1 cellular context compared by ENCODE assay signal in the genomic region with DNA sequence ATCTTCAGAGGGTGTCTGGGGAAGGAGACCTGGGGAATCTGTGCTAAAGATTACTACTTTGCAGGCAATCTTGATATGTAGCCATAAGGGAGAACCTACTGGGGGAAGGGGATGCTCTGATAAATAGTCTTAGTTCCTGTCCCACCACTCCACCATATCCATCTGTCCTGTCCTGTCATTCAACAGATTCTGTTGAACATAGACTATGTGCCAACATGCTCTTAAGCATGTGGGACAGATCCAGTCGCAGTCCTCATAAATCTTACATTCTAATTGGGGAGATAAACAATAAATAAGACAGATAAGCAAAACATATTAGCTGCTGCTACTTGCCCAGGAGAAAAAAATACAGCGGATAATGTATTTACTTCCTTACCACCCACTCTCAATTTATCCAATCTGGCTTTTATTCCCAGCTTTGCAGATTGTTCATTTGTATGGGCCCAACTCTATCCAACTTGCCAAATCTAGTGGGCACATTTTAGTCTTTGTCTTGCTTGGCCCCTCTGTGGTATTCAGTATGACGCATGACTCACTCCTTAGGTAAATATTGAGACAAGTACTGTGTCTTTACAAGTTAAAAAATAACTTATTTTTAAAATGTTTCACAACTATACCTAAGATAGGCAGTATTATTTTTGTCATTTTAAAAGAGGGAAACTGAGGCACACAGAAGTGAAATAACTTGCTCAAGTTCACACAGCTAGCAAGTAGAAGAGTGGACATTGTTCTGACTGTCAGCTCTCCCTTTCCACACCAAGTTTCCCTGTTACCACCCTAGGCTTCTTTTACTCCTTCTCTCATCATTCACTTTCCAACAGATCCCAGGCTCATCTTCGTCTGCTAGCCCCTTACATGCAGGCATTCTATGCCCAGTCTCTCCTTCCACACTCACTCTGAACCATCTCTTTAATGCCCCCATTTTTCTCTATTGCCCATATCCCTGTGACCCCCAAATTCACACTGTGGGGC.
TF ChIP-seq lines count a peak whose summit lies in the region.

No MANE protein-coding gene starts in this region.

TF ChIP-seq in HepG2, 621 proteins besides CTCF, POLR2A, EP300 and RAD21 (continued from another document and continues in another):
- TF ChIP-seq, protein P1, sequence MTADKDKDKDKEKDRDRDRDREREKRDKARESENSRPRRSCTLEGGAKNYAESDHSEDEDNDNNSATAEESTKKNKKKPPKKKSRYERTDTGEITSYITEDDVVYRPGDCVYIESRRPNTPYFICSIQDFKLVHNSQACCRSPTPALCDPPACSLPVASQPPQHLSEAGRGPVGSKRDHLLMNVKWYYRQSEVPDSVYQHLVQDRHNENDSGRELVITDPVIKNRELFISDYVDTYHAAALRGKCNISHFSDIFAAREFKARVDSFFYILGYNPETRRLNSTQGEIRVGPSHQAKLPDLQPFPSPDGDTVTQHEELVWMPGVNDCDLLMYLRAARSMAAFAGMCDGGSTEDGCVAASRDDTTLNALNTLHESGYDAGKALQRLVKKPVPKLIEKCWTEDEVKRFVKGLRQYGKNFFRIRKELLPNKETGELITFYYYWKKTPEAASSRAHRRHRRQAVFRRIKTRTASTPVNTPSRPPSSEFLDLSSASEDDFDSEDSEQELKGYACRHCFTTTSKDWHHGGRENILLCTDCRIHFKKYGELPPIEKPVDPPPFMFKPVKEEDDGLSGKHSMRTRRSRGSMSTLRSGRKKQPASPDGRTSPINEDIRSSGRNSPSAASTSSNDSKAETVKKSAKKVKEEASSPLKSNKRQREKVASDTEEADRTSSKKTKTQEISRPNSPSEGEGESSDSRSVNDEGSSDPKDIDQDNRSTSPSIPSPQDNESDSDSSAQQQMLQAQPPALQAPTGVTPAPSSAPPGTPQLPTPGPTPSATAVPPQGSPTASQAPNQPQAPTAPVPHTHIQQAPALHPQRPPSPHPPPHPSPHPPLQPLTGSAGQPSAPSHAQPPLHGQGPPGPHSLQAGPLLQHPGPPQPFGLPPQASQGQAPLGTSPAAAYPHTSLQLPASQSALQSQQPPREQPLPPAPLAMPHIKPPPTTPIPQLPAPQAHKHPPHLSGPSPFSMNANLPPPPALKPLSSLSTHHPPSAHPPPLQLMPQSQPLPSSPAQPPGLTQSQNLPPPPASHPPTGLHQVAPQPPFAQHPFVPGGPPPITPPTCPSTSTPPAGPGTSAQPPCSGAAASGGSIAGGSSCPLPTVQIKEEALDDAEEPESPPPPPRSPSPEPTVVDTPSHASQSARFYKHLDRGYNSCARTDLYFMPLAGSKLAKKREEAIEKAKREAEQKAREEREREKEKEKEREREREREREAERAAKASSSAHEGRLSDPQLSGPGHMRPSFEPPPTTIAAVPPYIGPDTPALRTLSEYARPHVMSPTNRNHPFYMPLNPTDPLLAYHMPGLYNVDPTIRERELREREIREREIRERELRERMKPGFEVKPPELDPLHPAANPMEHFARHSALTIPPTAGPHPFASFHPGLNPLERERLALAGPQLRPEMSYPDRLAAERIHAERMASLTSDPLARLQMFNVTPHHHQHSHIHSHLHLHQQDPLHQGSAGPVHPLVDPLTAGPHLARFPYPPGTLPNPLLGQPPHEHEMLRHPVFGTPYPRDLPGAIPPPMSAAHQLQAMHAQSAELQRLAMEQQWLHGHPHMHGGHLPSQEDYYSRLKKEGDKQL (CRISPR knock-in tag; IDR thresholded peaks at IDR 0.05; ENCODE audit: low read depth) = no peak
- TF ChIP-seq PRPF4 (IDR thresholded peaks at IDR 0.05; ENCODE audit: low read depth, low read length, poor library complexity, severe bottlenecking) = no peak
- peak; percentile 93 for TF ChIP-seq ZNF644 (CRISPR knock-in tag; IDR thresholded peaks at IDR 0.05; ENCODE audit: low read depth)
- TF ChIP-seq MED1 (CRISPR knock-in tag; IDR thresholded peaks at IDR 0.05) = peak; percentile 36; the same call in 1 of the 2 replicates
- TF ChIP-seq, protein P2, sequence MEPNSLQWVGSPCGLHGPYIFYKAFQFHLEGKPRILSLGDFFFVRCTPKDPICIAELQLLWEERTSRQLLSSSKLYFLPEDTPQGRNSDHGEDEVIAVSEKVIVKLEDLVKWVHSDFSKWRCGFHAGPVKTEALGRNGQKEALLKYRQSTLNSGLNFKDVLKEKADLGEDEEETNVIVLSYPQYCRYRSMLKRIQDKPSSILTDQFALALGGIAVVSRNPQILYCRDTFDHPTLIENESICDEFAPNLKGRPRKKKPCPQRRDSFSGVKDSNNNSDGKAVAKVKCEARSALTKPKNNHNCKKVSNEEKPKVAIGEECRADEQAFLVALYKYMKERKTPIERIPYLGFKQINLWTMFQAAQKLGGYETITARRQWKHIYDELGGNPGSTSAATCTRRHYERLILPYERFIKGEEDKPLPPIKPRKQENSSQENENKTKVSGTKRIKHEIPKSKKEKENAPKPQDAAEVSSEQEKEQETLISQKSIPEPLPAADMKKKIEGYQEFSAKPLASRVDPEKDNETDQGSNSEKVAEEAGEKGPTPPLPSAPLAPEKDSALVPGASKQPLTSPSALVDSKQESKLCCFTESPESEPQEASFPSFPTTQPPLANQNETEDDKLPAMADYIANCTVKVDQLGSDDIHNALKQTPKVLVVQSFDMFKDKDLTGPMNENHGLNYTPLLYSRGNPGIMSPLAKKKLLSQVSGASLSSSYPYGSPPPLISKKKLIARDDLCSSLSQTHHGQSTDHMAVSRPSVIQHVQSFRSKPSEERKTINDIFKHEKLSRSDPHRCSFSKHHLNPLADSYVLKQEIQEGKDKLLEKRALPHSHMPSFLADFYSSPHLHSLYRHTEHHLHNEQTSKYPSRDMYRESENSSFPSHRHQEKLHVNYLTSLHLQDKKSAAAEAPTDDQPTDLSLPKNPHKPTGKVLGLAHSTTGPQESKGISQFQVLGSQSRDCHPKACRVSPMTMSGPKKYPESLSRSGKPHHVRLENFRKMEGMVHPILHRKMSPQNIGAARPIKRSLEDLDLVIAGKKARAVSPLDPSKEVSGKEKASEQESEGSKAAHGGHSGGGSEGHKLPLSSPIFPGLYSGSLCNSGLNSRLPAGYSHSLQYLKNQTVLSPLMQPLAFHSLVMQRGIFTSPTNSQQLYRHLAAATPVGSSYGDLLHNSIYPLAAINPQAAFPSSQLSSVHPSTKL (CRISPR knock-in tag; IDR thresholded peaks at IDR 0.05) = peak; percentile 85
- no peak for TF ChIP-seq ZFP82 (CRISPR knock-in tag; IDR thresholded peaks at IDR 0.05; ENCODE audit: borderline replicate concordance)
- TF ChIP-seq, protein P3, sequence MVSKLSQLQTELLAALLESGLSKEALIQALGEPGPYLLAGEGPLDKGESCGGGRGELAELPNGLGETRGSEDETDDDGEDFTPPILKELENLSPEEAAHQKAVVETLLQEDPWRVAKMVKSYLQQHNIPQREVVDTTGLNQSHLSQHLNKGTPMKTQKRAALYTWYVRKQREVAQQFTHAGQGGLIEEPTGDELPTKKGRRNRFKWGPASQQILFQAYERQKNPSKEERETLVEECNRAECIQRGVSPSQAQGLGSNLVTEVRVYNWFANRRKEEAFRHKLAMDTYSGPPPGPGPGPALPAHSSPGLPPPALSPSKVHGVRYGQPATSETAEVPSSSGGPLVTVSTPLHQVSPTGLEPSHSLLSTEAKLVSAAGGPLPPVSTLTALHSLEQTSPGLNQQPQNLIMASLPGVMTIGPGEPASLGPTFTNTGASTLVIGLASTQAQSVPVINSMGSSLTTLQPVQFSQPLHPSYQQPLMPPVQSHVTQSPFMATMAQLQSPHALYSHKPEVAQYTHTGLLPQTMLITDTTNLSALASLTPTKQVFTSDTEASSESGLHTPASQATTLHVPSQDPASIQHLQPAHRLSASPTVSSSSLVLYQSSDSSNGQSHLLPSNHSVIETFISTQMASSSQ (IDR thresholded peaks at IDR 0.05; ENCODE audit: low read depth) = peak; percentile 83
- TF ChIP-seq, protein P3 (CRISPR knock-in tag; IDR thresholded peaks at IDR 0.05; ENCODE audit: borderline replicate concordance) = peak; percentile 80; the same call in 1 of the 2 replicates
- TF ChIP-seq FOXP1 (IDR thresholded peaks at IDR 0.05) = no peak
- peak; percentile 58; the same call in 1 of the 2 replicates for TF ChIP-seq FOXP1 (CRISPR knock-in tag; IDR thresholded peaks at IDR 0.05)
- TF ChIP-seq, protein P4, sequence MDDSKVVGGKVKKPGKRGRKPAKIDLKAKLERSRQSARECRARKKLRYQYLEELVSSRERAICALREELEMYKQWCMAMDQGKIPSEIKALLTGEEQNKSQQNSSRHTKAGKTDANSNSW (CRISPR knock-in tag; IDR thresholded peaks at IDR 0.05; ENCODE audit: borderline replicate concordance) = no peak
- TF ChIP-seq ZMYM3 (CRISPR knock-in tag; IDR thresholded peaks at IDR 0.05) = no peak
- no peak for TF ChIP-seq ARNT (IDR thresholded peaks at IDR 0.05)
- TF ChIP-seq ZNF12 (CRISPR knock-in tag; IDR thresholded peaks at IDR 0.05) = peak; percentile 69; the same call in 1 of the 2 replicates
- TF ChIP-seq, protein P5, sequence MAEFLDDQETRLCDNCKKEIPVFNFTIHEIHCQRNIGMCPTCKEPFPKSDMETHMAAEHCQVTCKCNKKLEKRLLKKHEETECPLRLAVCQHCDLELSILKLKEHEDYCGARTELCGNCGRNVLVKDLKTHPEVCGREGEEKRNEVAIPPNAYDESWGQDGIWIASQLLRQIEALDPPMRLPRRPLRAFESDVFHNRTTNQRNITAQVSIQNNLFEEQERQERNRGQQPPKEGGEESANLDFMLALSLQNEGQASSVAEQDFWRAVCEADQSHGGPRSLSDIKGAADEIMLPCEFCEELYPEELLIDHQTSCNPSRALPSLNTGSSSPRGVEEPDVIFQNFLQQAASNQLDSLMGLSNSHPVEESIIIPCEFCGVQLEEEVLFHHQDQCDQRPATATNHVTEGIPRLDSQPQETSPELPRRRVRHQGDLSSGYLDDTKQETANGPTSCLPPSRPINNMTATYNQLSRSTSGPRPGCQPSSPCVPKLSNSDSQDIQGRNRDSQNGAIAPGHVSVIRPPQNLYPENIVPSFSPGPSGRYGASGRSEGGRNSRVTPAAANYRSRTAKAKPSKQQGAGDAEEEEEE (CRISPR knock-in tag; IDR thresholded peaks at IDR 0.05; ENCODE audit: borderline replicate concordance) = no peak
- no peak for TF ChIP-seq ZSCAN12 (CRISPR knock-in tag; IDR thresholded peaks at IDR 0.05)
- TF ChIP-seq, protein P6, sequence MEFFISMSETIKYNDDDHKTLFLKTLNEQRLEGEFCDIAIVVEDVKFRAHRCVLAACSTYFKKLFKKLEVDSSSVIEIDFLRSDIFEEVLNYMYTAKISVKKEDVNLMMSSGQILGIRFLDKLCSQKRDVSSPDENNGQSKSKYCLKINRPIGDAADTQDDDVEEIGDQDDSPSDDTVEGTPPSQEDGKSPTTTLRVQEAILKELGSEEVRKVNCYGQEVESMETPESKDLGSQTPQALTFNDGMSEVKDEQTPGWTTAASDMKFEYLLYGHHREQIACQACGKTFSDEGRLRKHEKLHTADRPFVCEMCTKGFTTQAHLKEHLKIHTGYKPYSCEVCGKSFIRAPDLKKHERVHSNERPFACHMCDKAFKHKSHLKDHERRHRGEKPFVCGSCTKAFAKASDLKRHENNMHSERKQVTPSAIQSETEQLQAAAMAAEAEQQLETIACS (CRISPR knock-in tag; IDR thresholded peaks at IDR 0.05) = no peak
- no peak for TF ChIP-seq ZNF674 (CRISPR knock-in tag; IDR thresholded peaks at IDR 0.05; ENCODE audit: low read depth)
- no peak for TF ChIP-seq ZNF530 (CRISPR knock-in tag; IDR thresholded peaks at IDR 0.05; ENCODE audit: low read depth)
- TF ChIP-seq, protein P7, sequence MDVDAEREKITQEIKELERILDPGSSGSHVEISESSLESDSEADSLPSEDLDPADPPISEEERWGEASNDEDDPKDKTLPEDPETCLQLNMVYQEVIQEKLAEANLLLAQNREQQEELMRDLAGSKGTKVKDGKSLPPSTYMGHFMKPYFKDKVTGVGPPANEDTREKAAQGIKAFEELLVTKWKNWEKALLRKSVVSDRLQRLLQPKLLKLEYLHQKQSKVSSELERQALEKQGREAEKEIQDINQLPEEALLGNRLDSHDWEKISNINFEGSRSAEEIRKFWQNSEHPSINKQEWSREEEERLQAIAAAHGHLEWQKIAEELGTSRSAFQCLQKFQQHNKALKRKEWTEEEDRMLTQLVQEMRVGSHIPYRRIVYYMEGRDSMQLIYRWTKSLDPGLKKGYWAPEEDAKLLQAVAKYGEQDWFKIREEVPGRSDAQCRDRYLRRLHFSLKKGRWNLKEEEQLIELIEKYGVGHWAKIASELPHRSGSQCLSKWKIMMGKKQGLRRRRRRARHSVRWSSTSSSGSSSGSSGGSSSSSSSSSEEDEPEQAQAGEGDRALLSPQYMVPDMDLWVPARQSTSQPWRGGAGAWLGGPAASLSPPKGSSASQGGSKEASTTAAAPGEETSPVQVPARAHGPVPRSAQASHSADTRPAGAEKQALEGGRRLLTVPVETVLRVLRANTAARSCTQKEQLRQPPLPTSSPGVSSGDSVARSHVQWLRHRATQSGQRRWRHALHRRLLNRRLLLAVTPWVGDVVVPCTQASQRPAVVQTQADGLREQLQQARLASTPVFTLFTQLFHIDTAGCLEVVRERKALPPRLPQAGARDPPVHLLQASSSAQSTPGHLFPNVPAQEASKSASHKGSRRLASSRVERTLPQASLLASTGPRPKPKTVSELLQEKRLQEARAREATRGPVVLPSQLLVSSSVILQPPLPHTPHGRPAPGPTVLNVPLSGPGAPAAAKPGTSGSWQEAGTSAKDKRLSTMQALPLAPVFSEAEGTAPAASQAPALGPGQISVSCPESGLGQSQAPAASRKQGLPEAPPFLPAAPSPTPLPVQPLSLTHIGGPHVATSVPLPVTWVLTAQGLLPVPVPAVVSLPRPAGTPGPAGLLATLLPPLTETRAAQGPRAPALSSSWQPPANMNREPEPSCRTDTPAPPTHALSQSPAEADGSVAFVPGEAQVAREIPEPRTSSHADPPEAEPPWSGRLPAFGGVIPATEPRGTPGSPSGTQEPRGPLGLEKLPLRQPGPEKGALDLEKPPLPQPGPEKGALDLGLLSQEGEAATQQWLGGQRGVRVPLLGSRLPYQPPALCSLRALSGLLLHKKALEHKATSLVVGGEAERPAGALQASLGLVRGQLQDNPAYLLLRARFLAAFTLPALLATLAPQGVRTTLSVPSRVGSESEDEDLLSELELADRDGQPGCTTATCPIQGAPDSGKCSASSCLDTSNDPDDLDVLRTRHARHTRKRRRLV (CRISPR knock-in tag; IDR thresholded peaks at IDR 0.05) = no peak
- TF ChIP-seq YEATS4 (CRISPR knock-in tag; IDR thresholded peaks at IDR 0.05; ENCODE audit: borderline replicate concordance) = 0 out of 2 replicates have a peak, but pooled peaks have one; percentile 42
- TF ChIP-seq ZNF232 (CRISPR knock-in tag; IDR thresholded peaks at IDR 0.05; ENCODE audit: borderline replicate concordance) = no peak
- no peak for TF ChIP-seq NR2F6 (IDR thresholded peaks at IDR 0.05)
- TF ChIP-seq NR2F6 (CRISPR knock-in tag; IDR thresholded peaks at IDR 0.05) = peak; percentile 44; the same call in 1 of the 2 replicates
- no peak for TF ChIP-seq GPN1 (CRISPR knock-in tag; IDR thresholded peaks at IDR 0.05; ENCODE audit: borderline replicate concordance)
